In the genomic region with DNA sequence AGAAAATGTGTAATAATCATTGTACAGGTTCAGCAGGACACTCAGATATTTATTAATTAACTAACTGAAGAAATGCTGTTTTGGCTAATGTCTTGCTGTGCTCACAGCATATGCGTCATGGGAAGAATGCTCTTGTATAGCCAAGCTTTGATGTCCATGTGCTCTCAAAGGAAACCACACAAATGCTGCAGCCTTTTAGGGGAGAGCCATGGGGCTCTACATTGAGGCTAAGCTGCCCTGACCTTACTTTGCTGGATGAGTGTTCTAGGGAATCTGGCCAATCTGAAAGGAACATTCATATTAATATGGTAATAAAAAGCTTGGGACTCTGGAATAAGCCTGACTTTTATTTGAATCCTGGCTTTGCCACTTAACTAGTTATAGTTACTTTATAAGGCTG, we compare ENCODE assay signal across 22 cellular contexts.
"Had no signal": no experiment of that assay in that cellular context is flagged by ENCODE, and none has a peak within 500 bp of the region (broad histone marks: within the 10 kb centered on the region; RNA-seq: fewer than 3 reads in every experiment).

No MANE protein-coding gene starts in this region.

- H3K27me3 ChIP-seq: foreskin keratinocyte, neutrophil, pancreas, thyroid gland had no signal

- H3K36me3 ChIP-seq: neutrophil, pancreas, thyroid gland had no signal

- ATAC-seq: activated CD8-positive, alpha-beta memory T cell treated with anti-CD3 and anti-CD28 coated beads, Interleukin-2, amount 10 ng/mL, durations not matched to agents 7 days and 5 days; activated T-helper 17 cell treated with anti-CD3 and anti-CD28 coated beads, Interleukin-2, amount 50 U/mL, for 72 hours; esophagus mucosa; foreskin keratinocyte; left lobe of liver; natural killer cell treated with Interleukin-12 subunit alpha and Interleukin-12 subunit beta and Interleukin-15 and Interleukin-18, amount 100 ng/mL, for 72 hours; sciatic nerve; T-cell; WTC11 had no signal

- DNase-seq: activated CD4-positive, alpha-beta memory T cell treated with anti-CD3 and anti-CD28 coated beads, Interleukin-2, amount 10 ng/mL, durations not matched to agents 7 days and 5 days; activated CD4-positive, alpha-beta T cell treated with anti-CD3 and anti-CD28 coated beads for 4 hours; activated CD8-positive, alpha-beta memory T cell treated with anti-CD3 and anti-CD28 coated beads, Interleukin-2, amount 10 ng/mL, durations not matched to agents 7 days and 5 days; activated naive CD4-positive, alpha-beta T cell treated with Interleukin-2 at 50 U/mL for 16 hours; activated naive CD8-positive, alpha-beta T cell treated with anti-CD3 and anti-CD28 coated beads, Interleukin-2, amount 10 ng/mL, durations not matched to agents 7 days and 5 days; activated T-cell treated with anti-CD3 and anti-CD28 coated beads, Interleukin-2, amount 50 U/mL, for 1 hour; amygdala; cortex of kidney; foreskin keratinocyte; hippocampal formation; pancreas; stimulated activated CD8-positive, alpha-beta memory T cell treated with anti-CD3 and anti-CD28 coated beads, Interleukin-4, amount 100 ng/mL, for 48 hours; stimulated activated naive CD4-positive, alpha-beta T cell treated with Interleukin-2 at 50 U/mL for 16 hours; T-cell; thyroid gland had no signal

- H3K27ac ChIP-seq: foreskin keratinocyte, neutrophil, pancreas, thyroid gland had no signal

- H3K9me3 ChIP-seq: neutrophil, pancreas, thyroid gland had no signal

- H3K4me1 ChIP-seq: foreskin keratinocyte, pancreas, thyroid gland had no signal

- H3K4me3 ChIP-seq: pancreas, thyroid gland had no signal
